Comparison of ENCODE assay signal across 24 cellular contexts in the genomic region with DNA sequence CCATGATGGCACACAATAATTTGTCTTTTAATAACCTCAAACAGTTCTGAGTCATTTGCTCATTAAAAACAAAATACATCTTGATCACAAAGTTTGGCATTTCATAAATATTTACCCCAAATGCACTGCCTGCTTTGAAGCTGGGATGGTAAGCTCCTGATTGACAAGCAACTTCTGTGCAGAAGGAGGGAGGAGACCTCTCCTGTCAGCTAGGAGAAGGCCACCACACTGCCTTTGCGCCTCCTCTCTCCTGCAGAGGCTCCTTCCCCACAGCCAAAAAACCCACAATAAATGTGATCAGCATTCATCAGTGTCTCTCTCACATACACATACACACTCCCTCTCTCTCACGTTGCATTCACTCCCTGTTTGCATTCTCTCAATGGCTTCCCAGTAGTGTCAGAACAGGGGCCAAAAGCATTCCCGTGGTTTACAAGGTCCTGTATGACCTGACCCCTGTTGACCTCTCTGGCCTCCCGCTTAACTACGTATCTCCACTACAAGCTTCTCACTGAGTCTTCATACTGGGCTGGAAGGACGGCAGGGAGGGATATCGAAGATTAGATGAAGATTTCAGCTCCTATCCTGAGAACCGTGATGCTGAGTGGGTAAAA.
A peak's percentile ranks its signal among the peaks of the same experiment; 100 is the strongest.
DNase-seq lines count a peak whose midpoint lies in the region; ATAC-seq and TF ChIP-seq lines count a peak whose summit lies in the region.
"Had no signal": no experiment of that assay in that cellular context is flagged by ENCODE, and none has a peak within 500 bp of the region (broad histone marks: within the 10 kb centered on the region; RNA-seq: fewer than 3 reads in every experiment).

No MANE protein-coding gene starts in this region.

- no peaks in the 10 kb centered on the region for H3K9me2 ChIP-seq in MM.1S (replicated peaks; ENCODE audit: insufficient read depth, low read length)
- H3K9me2 ChIP-seq: SK-N-SH had no signal

- H3K4me1 Mint-ChIP-seq in CD4-positive, CD25-positive, alpha-beta regulatory T cell = peaks cover 27 to 82% (median 61%) of the 10 kb centered on the region in 4 donors
- H3K4me1 Mint-ChIP-seq in activated naive CD8-positive, alpha-beta T cell treated with anti-CD3 and anti-CD28 coated beads, Interleukin-2, amount 50 U/mL, for 24 hours = peaks cover 83% of the 10 kb centered on the region
- H3K4me1 Mint-ChIP-seq in nephron progenitor cell = peaks cover 79% of the 10 kb centered on the region
- H3K4me1 Mint-ChIP-seq: immature natural killer cell had no signal

- H3K14ac ChIP-seq in IMR-90 (replicated peaks; ENCODE audit: low read depth, low read length) = no peak overlapping the region

- 90% methylated on average over 2 of the region's 8 CpGs; no CpG with 5 or more reads in 1 of the 2 experiments for WGBS in IMR-90 (ENCODE audit: extremely low coverage in 2 of 2, insufficient read length in 1 of 2), 2 experiments

- no peak overlapping the region for H3K4me3 ChIP-seq in CD4-positive, CD25-positive, alpha-beta regulatory T cell (ENCODE audit: low read depth, low read length)
- no peak overlapping the region for H3K4me3 ChIP-seq in IMR-90 (ENCODE audit: insufficient read depth, low read depth, low read length)
- no peak overlapping the region for H3K4me3 ChIP-seq in MM.1S (ENCODE audit: low read length)
- H3K4me3 ChIP-seq: A549, spleen, stomach had no signal

- H4K8ac ChIP-seq in IMR-90 (ENCODE audit: low read depth in 2 of 2, low read length in 2 of 2) = no peak overlapping the region

- no peak for TF ChIP-seq RAD21 in IMR-90 (IDR thresholded peaks at IDR 0.05; ENCODE audit: low read length)

- no peaks in the 10 kb centered on the region for H3K9me1 ChIP-seq in IMR-90 (ENCODE audit: insufficient read depth, low read length)

- ATAC-seq in CD4-positive, CD25-positive, alpha-beta regulatory T cell (ENCODE audit: low read depth in 2 of 2) = no peak
- no peak; the same call in none of the 2 replicates for ATAC-seq in IMR-90 (ENCODE audit: low read depth)
- ATAC-seq in activated naive CD8-positive, alpha-beta T cell treated with anti-CD3 and anti-CD28 coated beads, Interleukin-2, amount 50 U/mL, for 24 hours = no peak
- no peak for ATAC-seq in HG03342 (IDR thresholded peaks at IDR 0.05; ENCODE audit: unreplicated experiment)
- ATAC-seq: A549, right cardiac atrium had no signal

- no peak overlapping the region for H3K18ac ChIP-seq in IMR-90 (ENCODE audit: low read depth, low read length)

- H2AK9ac ChIP-seq in IMR-90 (replicated peaks; ENCODE audit: low read depth, low read length, poor library complexity) = no peak overlapping the region

- H2AFZ ChIP-seq in IMR-90 (replicated peaks; ENCODE audit: low read length, poor library complexity) (no peak overlapping the region), MM.1S (ENCODE audit: low read length) (no peak overlapping the region)

- H4K91ac ChIP-seq in IMR-90 (ENCODE audit: insufficient read depth, low read depth, low read length) = no peak overlapping the region

- no peak overlapping the region for H3K23ac ChIP-seq in IMR-90 (ENCODE audit: low read depth, low read length)

- H3K4me3 Mint-ChIP-seq in CD4-positive, CD25-positive, alpha-beta regulatory T cell = no peak overlapping the region
- no peak overlapping the region for H3K4me3 Mint-ChIP-seq in activated naive CD8-positive, alpha-beta T cell treated with anti-CD3 and anti-CD28 coated beads, Interleukin-2, amount 50 U/mL, for 24 hours
- H3K4me3 Mint-ChIP-seq in nephron progenitor cell = peak overlapping the region; percentile 33
- H3K4me3 Mint-ChIP-seq: immature natural killer cell had no signal

- H4K20me1 ChIP-seq in IMR-90 (ENCODE audit: insufficient read depth, low read length) = no peaks in the 10 kb centered on the region
- H4K20me1 ChIP-seq in MM.1S (ENCODE audit: insufficient read depth, low read length) = no peaks in the 10 kb centered on the region

- H3K27me3 Mint-ChIP-seq in CD4-positive, CD25-positive, alpha-beta regulatory T cell = no peaks in the 10 kb centered on the region
- H3K27me3 Mint-ChIP-seq in activated naive CD8-positive, alpha-beta T cell treated with anti-CD3 and anti-CD28 coated beads, Interleukin-2, amount 50 U/mL, for 24 hours = no peaks in the 10 kb centered on the region
- H3K27me3 Mint-ChIP-seq in nephron progenitor cell (ENCODE audit: low read depth, poor library complexity) = peaks cover 4% of the 10 kb centered on the region

- no peak overlapping the region for H3K9ac ChIP-seq in IMR-90 (ENCODE audit: low read depth, low read length)
- no peak overlapping the region for H3K9ac ChIP-seq in MM.1S (ENCODE audit: low read length)
- H3K9ac ChIP-seq: SK-N-SH had no signal

- peaks cover 0 to 3% (median 0%) of the 10 kb centered on the region in 7 donors for H3K9me3 Mint-ChIP-seq in CD4-positive, CD25-positive, alpha-beta regulatory T cell
- no peaks in the 10 kb centered on the region for H3K9me3 Mint-ChIP-seq in activated naive CD8-positive, alpha-beta T cell treated with anti-CD3 and anti-CD28 coated beads, Interleukin-2, amount 50 U/mL, for 24 hours
- H3K9me3 Mint-ChIP-seq in nephron progenitor cell = no peaks in the 10 kb centered on the region
- H3K9me3 Mint-ChIP-seq: immature natural killer cell had no signal

- CTCF ChIA-PET in IMR-90 (lab: Yijun Ruan, JAX) = interaction anchor here (0.7 kb wide), 1 partner anchor 256 kb away, joined by 4 read pairs; no protein-coding TSS in a partner anchor

- no peak overlapping the region for H4K5ac ChIP-seq in IMR-90 (ENCODE audit: low read depth, low read length)

- no peaks in the 10 kb centered on the region for H3K79me2 ChIP-seq in MM.1S (ENCODE audit: low read length)

- H3K4ac ChIP-seq in IMR-90 (ENCODE audit: low read depth, low read length) = no peak overlapping the region

- H3K4me1 ChIP-seq in CD4-positive, CD25-positive, alpha-beta regulatory T cell (ENCODE audit: control insufficient read depth, insufficient read depth, low read length, poor library complexity, severe bottlenecking) = peaks cover 11% of the 10 kb centered on the region
- H3K4me1 ChIP-seq in IMR-90 (ENCODE audit: control insufficient read depth, insufficient read depth, low read length) (peaks cover 8% of the 10 kb centered on the region; the same call in 1 of the 2 replicates), MM.1S (ENCODE audit: low read length) (no peaks in the 10 kb centered on the region)
- H3K4me1 ChIP-seq: A549 had no signal

- no peak overlapping the region for H2BK20ac ChIP-seq in IMR-90 (ENCODE audit: low read depth, low read length)

- no peak overlapping the region for H3K27ac ChIP-seq in CD4-positive, CD25-positive, alpha-beta regulatory T cell (ENCODE audit: insufficient read depth, low read length, poor library complexity, severe bottlenecking)
- no peak overlapping the region for H3K27ac ChIP-seq in IMR-90 (ENCODE audit: insufficient read depth, low read length)
- H3K27ac ChIP-seq in MM.1S (ENCODE audit: low read length) = no peak overlapping the region
- H3K27ac ChIP-seq: A549, spleen, stomach had no signal

- intact Hi-C loops in IMR-90 (cut with micrococcal nuclease) = no loop called here

- in situ Hi-C loops in IMR-90 (cut with MboI; ENCODE audit: low sequenced_read_pairs) = no loop called here

- POLR2A ChIA-PET in IMR-90 (lab: Charles Lee; ENCODE audit: unreplicated experiment) = no interaction called here

- peak overlapping the region in 2 of 3 donors; percentile 40 to 75 for H3K27ac Mint-ChIP-seq in CD4-positive, CD25-positive, alpha-beta regulatory T cell
- peak overlapping the region; percentile 40 for H3K27ac Mint-ChIP-seq in activated naive CD8-positive, alpha-beta T cell treated with anti-CD3 and anti-CD28 coated beads, Interleukin-2, amount 50 U/mL, for 24 hours
- H3K27ac Mint-ChIP-seq in nephron progenitor cell = peak overlapping the region; percentile 30
- H3K27ac Mint-ChIP-seq: immature natural killer cell had no signal

- peak overlapping the region; percentile 27; the same call in 1 of the 2 replicates for H2AK5ac ChIP-seq in IMR-90 (ENCODE audit: low read depth, low read length)

- no peaks in the 10 kb centered on the region for H3K9me3 ChIP-seq in CD4-positive, CD25-positive, alpha-beta regulatory T cell (ENCODE audit: control insufficient read depth in 2 of 2, low read length in 2 of 2)
- H3K9me3 ChIP-seq in IMR-90 (ENCODE audit: control insufficient read depth, insufficient read depth, low read length) = no peaks in the 10 kb centered on the region
- no peaks in the 10 kb centered on the region for H3K9me3 ChIP-seq in MM.1S (replicated peaks; ENCODE audit: insufficient read depth, low read length)
- H3K9me3 ChIP-seq: A549, spleen, stomach had no signal

- TF ChIP-seq POLR2A in IMR-90 (IDR thresholded peaks at IDR 0.05; ENCODE audit: low read depth, low read length) = no peak

- dilution Hi-C loops in IMR-90 (cut with HindIII; ENCODE audit: low sequenced_read_pairs, unreplicated experiment) = no loop called here

- no peak overlapping the region for H2BK15ac ChIP-seq in IMR-90 (ENCODE audit: low read depth, low read length)

- H3K4me2 ChIP-seq in IMR-90 (ENCODE audit: low read depth, low read length) (no peak overlapping the region), MM.1S (ENCODE audit: low read depth, low read length) (no peak overlapping the region)
- H3K4me2 ChIP-seq: A549, SK-N-SH had no signal

- H3K56ac ChIP-seq in IMR-90 (ENCODE audit: extremely low read depth, insufficient read depth, low read length) = no peak overlapping the region

- no peaks in the 10 kb centered on the region for H3K27me3 ChIP-seq in CD4-positive, CD25-positive, alpha-beta regulatory T cell (ENCODE audit: control insufficient read depth, insufficient read depth, low read length)
- H3K27me3 ChIP-seq in IMR-90 (ENCODE audit: control insufficient read depth, insufficient read depth, low read length) = no peaks in the 10 kb centered on the region
- no peaks in the 10 kb centered on the region for H3K27me3 ChIP-seq in MM.1S (replicated peaks; ENCODE audit: insufficient read depth, low read length)
- H3K27me3 ChIP-seq: spleen, stomach had no signal

- TF ChIP-seq CTCF in IMR-90 (conservative IDR thresholded peaks at IDR 0.05; ENCODE audit: low read depth, low read length) (no peak), nephron progenitor cell (IDR thresholded peaks at IDR 0.05) (no peak), MM.1S (IDR thresholded peaks at IDR 0.05; ENCODE audit: low read length) (no peak)

- peaks cover 8 to 21% of the 10 kb centered on the region in 2 experiments for H3K79me1 ChIP-seq in IMR-90 (ENCODE audit: low read depth in 1 of 2, low read length in 2 of 2)

- BruUV-seq in IMR-90 (replicated peaks; lab: Mats Ljungman, UMichigan) = no TSS peak

- H3F3A ChIP-seq in MM.1S (ENCODE audit: insufficient read depth, low read length) = no peaks in the 10 kb centered on the region

- DNase-seq in CD4-positive, CD25-positive, alpha-beta regulatory T cell = no peak
- DNase-seq in IMR-90 = no peak
- DNase-seq in activated naive CD8-positive, alpha-beta T cell treated with anti-CD3 and anti-CD28 coated beads, Interleukin-2, amount 50 U/mL, for 24 hours = no peak
- peak; percentile 35 for DNase-seq in nephron progenitor cell
- no peak for DNase-seq in NOMO-1 treated with DMSO at 0.1 percent for 48 hours (lab: John Stamatoyannopoulos, UW; ENCODE audit: unreplicated experiment)
- DNase-seq in NCI-H1930 (lab: John Stamatoyannopoulos, UW) = no peak
- DNase-seq in MM.1S = no peak
- DNase-seq: activated CD4-positive, alpha-beta T cell treated with anti-CD3 and anti-CD28 coated beads for 1 hour; activated CD8-positive, alpha-beta memory T cell treated with anti-CD3 and anti-CD28 coated beads for 24 hours; central memory CD4-positive, alpha-beta T cell; erythroblast; HCEC 1CT; immature natural killer cell; NCI-H1048; NCI-H1694 treated with DMSO at 0.1 percent for 48 hours; posterior cingulate gyrus; right cardiac atrium; SK-N-SH; spleen; stimulated activated CD4-positive, alpha-beta T cell treated with anti-CD3 and anti-CD28 coated beads, Interleukin-2, amount 100 ng/mL, for 24 hours; stomach; T-helper 2 cell had no signal

- H3K36me3 ChIP-seq in CD4-positive, CD25-positive, alpha-beta regulatory T cell (ENCODE audit: control insufficient read depth, insufficient read depth, low read length) = peaks cover 6% of the 10 kb centered on the region
- H3K36me3 ChIP-seq in IMR-90 (ENCODE audit: control insufficient read depth, insufficient read depth, low read length) = no peaks in the 10 kb centered on the region
- H3K36me3 ChIP-seq in MM.1S (replicated peaks; ENCODE audit: insufficient read depth, low read length) = no peaks in the 10 kb centered on the region
- H3K36me3 ChIP-seq: spleen, stomach had no signal

- no peak overlapping the region for H2BK120ac ChIP-seq in IMR-90 (ENCODE audit: low read depth, low read length)

- peaks cover 23% of the 10 kb centered on the region for H3K36me3 Mint-ChIP-seq in CD4-positive, CD25-positive, alpha-beta regulatory T cell
- peaks cover 3% of the 10 kb centered on the region for H3K36me3 Mint-ChIP-seq in activated naive CD8-positive, alpha-beta T cell treated with anti-CD3 and anti-CD28 coated beads, Interleukin-2, amount 50 U/mL, for 24 hours (ENCODE audit: low read depth)
- no peaks in the 10 kb centered on the region for H3K36me3 Mint-ChIP-seq in nephron progenitor cell (ENCODE audit: low read depth)

- H2BK5ac ChIP-seq in IMR-90 (ENCODE audit: low read depth, low read length, poor library complexity, severe bottlenecking) = no peak overlapping the region
